14 cellular contexts compared by ENCODE assay signal in genomic region chr1:56585985-56586384, GRCh38. TPM values are rescaled to one million over a fixed set of nuclear protein-coding genes. Genes with fewer than 3 reads are reported as not detected.
"Had no signal": no experiment of that assay in that cellular context is flagged by ENCODE, and none has a peak within 500 bp of the region (broad histone marks: within the 10 kb centered on the region; RNA-seq: fewer than 3 reads in every experiment).

No MANE protein-coding gene starts in this region.

- H3K27me3 ChIP-seq: brain microvascular endothelial cell, heart left ventricle, pancreas, sigmoid colon, stomach had no signal

- H3K36me3 ChIP-seq: brain microvascular endothelial cell, heart left ventricle, pancreas, sigmoid colon, stomach, thoracic aorta had no signal

- H3K9me3 ChIP-seq: heart left ventricle, pancreas, stomach, thoracic aorta had no signal

- H3K4me3 ChIP-seq: heart left ventricle, pancreas, sigmoid colon, stomach, thoracic aorta had no signal

- H3K4me1 ChIP-seq: sigmoid colon had no signal

- H3K27ac ChIP-seq: brain microvascular endothelial cell, heart left ventricle, pancreas, sigmoid colon, stomach, thoracic aorta had no signal

- DNase-seq: activated naive CD4-positive, alpha-beta T cell treated with Interleukin-2 at 50 U/mL for 16 hours; anterior cingulate cortex; brain microvascular endothelial cell; effector memory CD4-positive, alpha-beta T cell; heart left ventricle; left colon; pancreas; sigmoid colon; stimulated activated CD4-positive, alpha-beta T cell treated with anti-CD3 and anti-CD28 coated beads, Interleukin-2, amount 100 ng/mL, for 24 hours; stomach; T-helper 9 cell had no signal

RNA-seq across cellular contexts. Expression of gene PLPP3, which starts 6.6 kb away (rescaled TPM):
- total RNA-seq: activated CD8-positive, alpha-beta memory T cell treated with anti-CD3 and anti-CD28 coated beads for 36 hours; activated T-helper 17 cell treated with anti-CD3 and anti-CD28 coated beads, Interleukin-2, amount 50 U/mL, for 72 hours had no signal

RNA-seq across cellular contexts. Expression of gene PRKAA2, which starts 59.1 kb away (rescaled TPM):
- total RNA-seq: activated CD8-positive, alpha-beta memory T cell treated with anti-CD3 and anti-CD28 coated beads for 36 hours had no signal
